Comparison of ENCODE assay signal across 23 cellular contexts in genomic region chr2:237520290-237520689, GRCh38. TPM values are rescaled to one million over a fixed set of nuclear protein-coding genes. Genes with fewer than 3 reads are reported as not detected.
A peak's percentile ranks its signal among the peaks of the same experiment; 100 is the strongest.
DNase-seq lines count a peak whose midpoint lies in the region; ATAC-seq, FAIRE-seq and TF ChIP-seq lines count a peak whose summit lies in the region.
"Had no signal": no experiment of that assay in that cellular context is flagged by ENCODE, and none has a peak within 500 bp of the region (broad histone marks: within the 10 kb centered on the region; RNA-seq: fewer than 3 reads in every experiment).

No MANE protein-coding gene starts in this region.

- FAIRE-seq in HepG2 (lab: Jason Lieb, UNC): no peak
- FAIRE-seq: D721Med, G401.6, GM12891, GM19239, H1 had no signal

- no peak for ATAC-seq in HepG2
- peak; percentile 4 for ATAC-seq in left colon
- peak; percentile 10 for ATAC-seq in stimulated activated memory B cell treated with anti-CD40 and anti-IgM and Interleukin-4, amounts not matched to agents 10 μg/mL and 1 μg/mL and 100 μg/mL, for 72 hours
- ATAC-seq in activated T-helper 17 cell treated with anti-CD3 and anti-CD28 coated beads, Interleukin-2, amount 50 U/mL, for 72 hours (replicated peaks): no peak

- H3K4me1 ChIP-seq in liver (ENCODE audit: control insufficient read depth in 4 of 4, insufficient read depth in 4 of 4, low read length in 3 of 4): peaks cover 6 to 29% (median 21%) of the 10 kb centered on the region in 4 donors
- peaks cover 9% of the 10 kb centered on the region for H3K4me1 ChIP-seq in HepG2 (ENCODE audit: insufficient read depth, low read length)
- H3K4me1 ChIP-seq in osteoblast (ENCODE audit: insufficient read depth, low read length): no peaks in the 10 kb centered on the region
- no peaks in the 10 kb centered on the region for H3K4me1 ChIP-seq in A673 (ENCODE audit: insufficient read depth, low read length, poor library complexity, severe bottlenecking)
- H3K4me1 ChIP-seq: BE2C, Caco-2 had no signal

- H3K9me3 Mint-ChIP-seq in stimulated activated memory B cell treated with anti-CD40 and anti-IgM and Interleukin-4, amounts not matched to agents 10 μg/mL and 1 μg/mL and 100 μg/mL, for 72 hours: peaks cover 14% of the 10 kb centered on the region
- H3K9me3 Mint-ChIP-seq in activated T-helper 17 cell treated with anti-CD3 and anti-CD28 coated beads, Interleukin-2, amount 50 U/mL, for 72 hours: no peaks in the 10 kb centered on the region
- H3K9me3 Mint-ChIP-seq: CD4-positive, alpha-beta T cell had no signal

- H3K4me3 ChIP-seq in liver (ENCODE audit: low read depth in 1 of 3, low read length in 3 of 3) (no peak overlapping the region), HepG2 (replicated peaks in 1 of 3; ENCODE audit: insufficient read depth in 1 of 3, low read depth in 2 of 3, low read length in 3 of 3) (no peak overlapping the region), osteoblast (ENCODE audit: insufficient read depth, low read length) (no peak overlapping the region), A673 (ENCODE audit: low read depth, low read length, poor library complexity, severe bottlenecking) (no peak overlapping the region)

- H4K20me1 ChIP-seq in HepG2 (ENCODE audit: insufficient read depth, low read length) (no peaks in the 10 kb centered on the region), osteoblast (ENCODE audit: insufficient read depth, low read length) (peaks cover 3% of the 10 kb centered on the region)

- peaks cover 1% of the 10 kb centered on the region for H3K4me1 Mint-ChIP-seq in stimulated activated memory B cell treated with anti-CD40 and anti-IgM and Interleukin-4, amounts not matched to agents 10 μg/mL and 1 μg/mL and 100 μg/mL, for 72 hours
- no peaks in the 10 kb centered on the region for H3K4me1 Mint-ChIP-seq in activated T-helper 17 cell treated with anti-CD3 and anti-CD28 coated beads, Interleukin-2, amount 50 U/mL, for 72 hours
- H3K4me1 Mint-ChIP-seq: H9 had no signal

- no peak overlapping the region for H3K4me2 ChIP-seq in HepG2 (ENCODE audit: low read depth, low read length)
- H3K4me2 ChIP-seq in osteoblast (ENCODE audit: insufficient read depth, low read length): no peak overlapping the region

- H3K36me3 ChIP-seq in liver (ENCODE audit: control insufficient read depth in 4 of 4, insufficient read depth in 3 of 4, low read depth in 1 of 4, low read length in 3 of 4): no peaks in the 10 kb centered on the region
- no peaks in the 10 kb centered on the region for H3K36me3 ChIP-seq in HepG2 (replicated peaks in 1 of 2; ENCODE audit: control insufficient read depth in 1 of 2, insufficient read depth in 2 of 2, low read length in 2 of 2)
- peaks cover 28% of the 10 kb centered on the region for H3K36me3 ChIP-seq in osteoblast (ENCODE audit: insufficient read depth, low read length)
- no peaks in the 10 kb centered on the region for H3K36me3 ChIP-seq in A673 (ENCODE audit: insufficient read depth, low read length, poor library complexity, severe bottlenecking)
- H3K36me3 ChIP-seq: BE2C had no signal

- no peak for TF ChIP-seq CTCF in liver (IDR thresholded peaks at IDR 0.05; ENCODE audit: low read depth, low read length, missing input control)
- no peak for TF ChIP-seq CTCF in HepG2 (CRISPR knock-in tag; IDR thresholded peaks at IDR 0.05)
- TF ChIP-seq CTCF in osteoblast (IDR thresholded peaks at IDR 0.05; ENCODE audit: extremely low read depth, low read depth, low read length): no peak
- no peak for TF ChIP-seq CTCF in A673 (conservative IDR thresholded peaks at IDR 0.05; ENCODE audit: low read depth, low read length)

- H3K27ac Mint-ChIP-seq in stimulated activated memory B cell treated with anti-CD40 and anti-IgM and Interleukin-4, amounts not matched to agents 10 μg/mL and 1 μg/mL and 100 μg/mL, for 72 hours: no peak overlapping the region
- H3K27ac Mint-ChIP-seq in activated T-helper 17 cell treated with anti-CD3 and anti-CD28 coated beads, Interleukin-2, amount 50 U/mL, for 72 hours: no peak overlapping the region
- H3K27ac Mint-ChIP-seq: CD4-positive, alpha-beta T cell; H9 had no signal

- H3K9me3 ChIP-seq in liver (ENCODE audit: control insufficient read depth in 4 of 4, low read length in 3 of 4): no peaks in the 10 kb centered on the region
- H3K9me3 ChIP-seq in HepG2 (ENCODE audit: low read length): no peaks in the 10 kb centered on the region
- no peaks in the 10 kb centered on the region for H3K9me3 ChIP-seq in osteoblast (ENCODE audit: low read depth, low read length)
- H3K9me3 ChIP-seq in A673 (ENCODE audit: low read depth, low read length, poor library complexity, severe bottlenecking): no peaks in the 10 kb centered on the region
- H3K9me3 ChIP-seq: BE2C, Caco-2 had no signal

- H3K27me3 ChIP-seq in liver (ENCODE audit: control insufficient read depth in 4 of 4, insufficient read depth in 4 of 4, low read length in 3 of 4) (no peaks in the 10 kb centered on the region), HepG2 (ENCODE audit: control insufficient read depth in 1 of 2, insufficient read depth in 2 of 2, low read length in 2 of 2) (peaks cover 0 to 17% of the 10 kb centered on the region in 2 experiments; a peak in 4 of 5 replicates), osteoblast (ENCODE audit: insufficient read depth, low read length) (no peaks in the 10 kb centered on the region), A673 (replicated peaks; ENCODE audit: insufficient read depth, low read depth, low read length, poor library complexity) (no peaks in the 10 kb centered on the region)
- H3K27me3 ChIP-seq: BE2C had no signal

- H3K4me3 Mint-ChIP-seq in stimulated activated memory B cell treated with anti-CD40 and anti-IgM and Interleukin-4, amounts not matched to agents 10 μg/mL and 1 μg/mL and 100 μg/mL, for 72 hours: no peak overlapping the region
- no peak overlapping the region for H3K4me3 Mint-ChIP-seq in activated T-helper 17 cell treated with anti-CD3 and anti-CD28 coated beads, Interleukin-2, amount 50 U/mL, for 72 hours
- H3K4me3 Mint-ChIP-seq: CD4-positive, alpha-beta T cell; H9 had no signal

- TF ChIP-seq RAD21 in liver (IDR thresholded peaks at IDR 0.05) (no peak), HepG2 (CRISPR knock-in tag; IDR thresholded peaks at IDR 0.05) (no peak)

- H3K79me2 ChIP-seq in HepG2 (ENCODE audit: insufficient read depth, low read length) (no peaks in the 10 kb centered on the region), osteoblast (ENCODE audit: insufficient read depth, low read length) (peaks cover 45% of the 10 kb centered on the region)

- peak overlapping the region; percentile 69 to 83 for H3K27ac ChIP-seq in liver (ENCODE audit: low read depth in 1 of 2, low read length in 2 of 2)
- H3K27ac ChIP-seq in HepG2 (ENCODE audit: extremely low read length, insufficient read depth, low read length): no peak overlapping the region
- no peak overlapping the region for H3K27ac ChIP-seq in osteoblast (ENCODE audit: low read depth, low read length)
- no peak overlapping the region for H3K27ac ChIP-seq in A673 (ENCODE audit: low read depth, low read length, poor library complexity, severe bottlenecking)
- H3K27ac ChIP-seq: C4-2B, HL-60 had no signal

- H2AFZ ChIP-seq in HepG2 (ENCODE audit: low read length) (no peak overlapping the region), osteoblast (ENCODE audit: low read length) (no peak overlapping the region)

- CTCF ChIA-PET in HepG2 (lab: Yijun Ruan, JAX; ENCODE audit: low intra/inter-chr PET ratio, low total read pairs): no interaction called here
- CTCF ChIA-PET in A673 (lab: Charles Lee): interaction anchor here (0.6 kb wide), 1 partner anchor 951 kb away, joined by 4 read pairs; the partner anchor contains the start of gene ACKR3

- 60% methylated on average over 6 of the region's 6 CpGs for WGBS in liver
- 39% methylated on average over 6 of the region's 6 CpGs for WGBS in HepG2 (ENCODE audit: low lambda C conversion rate)

- TF ChIP-seq EP300 in HepG2 (IDR thresholded peaks at IDR 0.05; ENCODE audit: low read depth in 2 of 2, low read length in 2 of 2) (no peak), HepG2 (CRISPR knock-in tag; IDR thresholded peaks at IDR 0.05; ENCODE audit: borderline replicate concordance) (no peak)

- H3K27me3 Mint-ChIP-seq in stimulated activated memory B cell treated with anti-CD40 and anti-IgM and Interleukin-4, amounts not matched to agents 10 μg/mL and 1 μg/mL and 100 μg/mL, for 72 hours: no peaks in the 10 kb centered on the region
- H3K27me3 Mint-ChIP-seq in activated T-helper 17 cell treated with anti-CD3 and anti-CD28 coated beads, Interleukin-2, amount 50 U/mL, for 72 hours: no peaks in the 10 kb centered on the region
- H3K27me3 Mint-ChIP-seq: CD4-positive, alpha-beta T cell had no signal

- BruUV-seq in HepG2 (replicated peaks; lab: Mats Ljungman, UMichigan) (no TSS peak), A673 (replicated peaks; lab: Mats Ljungman, UMichigan) (no TSS peak)

- H3K36me3 Mint-ChIP-seq in stimulated activated memory B cell treated with anti-CD40 and anti-IgM and Interleukin-4, amounts not matched to agents 10 μg/mL and 1 μg/mL and 100 μg/mL, for 72 hours: no peaks in the 10 kb centered on the region
- no peaks in the 10 kb centered on the region for H3K36me3 Mint-ChIP-seq in activated T-helper 17 cell treated with anti-CD3 and anti-CD28 coated beads, Interleukin-2, amount 50 U/mL, for 72 hours (ENCODE audit: low read depth)

- in situ Hi-C loops in HepG2 (cut with HindIII; ENCODE audit: extremely low pct_ligation_motif_present, low pct_unique_long_range_greater_than_20kb): no loop called here

- H3K9ac ChIP-seq in liver (ENCODE audit: low read depth in 1 of 2, low read length in 2 of 2) (no peak overlapping the region), HepG2 (ENCODE audit: insufficient read depth, low read depth, low read length) (no peak overlapping the region)

- intact Hi-C loops in HepG2 (cut with micrococcal nuclease; ENCODE audit: unreplicated experiment) (no loop called here), left colon (cut with DNase I, micrococcal nuclease) (no loop called here), A673 (cut with micrococcal nuclease; ENCODE audit: unreplicated experiment) (no loop called here)

- no peak for TF ChIP-seq POLR2A in HepG2 (IDR thresholded peaks at IDR 0.05; ENCODE audit: insufficient read depth in 1 of 2, low read depth in 2 of 2, low read length in 2 of 2)

- POLR2A ChIA-PET in HepG2 (lab: Yijun Ruan, JAX) (no interaction called here), A673 (lab: Charles Lee; ENCODE audit: low non-redundant PET) (no interaction called here)

- DNase-seq in HepG2 (ENCODE audit: low spot score): no peak
- DNase-seq in left colon: no peak
- peak; percentile 26 for DNase-seq in osteoblast (ENCODE audit: insufficient read length, low spot score, missing footprints)
- no peak for DNase-seq in A673 (ENCODE audit: low spot score)
- no peak for DNase-seq in ecto neural progenitor cell (ENCODE audit: low spot score)
- DNase-seq: 8988T; ACHN; BE2C; Caco-2; CD4-positive, alpha-beta T cell; H9; IMR-90 had no signal

RNA-seq across cellular contexts. Expression of gene MLPH, which starts 33.2 kb away (rescaled TPM):
- total RNA-seq in liver (10 to 100 TPM in 1 of 2 donors, 1 to 10 TPM in 1; 1.6 to 22.6 TPM), HepG2 (2016; rRNA removed; fragmentation: Illumina TruSeq; extraction: Trizol) (not detected in 2 replicates), left colon (100 to 1,000 TPM; 117 to 139 TPM), osteoblast (25.7 and 32.1 TPM in 2 replicates), A673 (2021) (0.26 TPM in 1 of 2 replicates, not detected in the other)
- polyA plus RNA-seq in liver (10 to 100 TPM; 22.1 to 25.9 TPM), HepG2 (2011; rRNA removed) (0.12 and 0.27 TPM in 2 replicates)
- not detected in 2 replicates for total RNA-seq in HepG2 (2016; cell fraction: cytosol; rRNA removed; fragmentation: Illumina TruSeq; extraction: Trizol; ENCODE audit: low read depth)
- not detected in 2 replicates for total RNA-seq in HepG2 (2016; cell fraction: insoluble cytoplasmic fraction; rRNA removed; fragmentation: Illumina TruSeq; extraction: Trizol)
- not detected in 2 replicates for total RNA-seq in HepG2 (2016; cell fraction: membrane; rRNA removed; fragmentation: Illumina TruSeq; extraction: Trizol)
- total RNA-seq in HepG2 (2016; cell fraction: nucleus; rRNA removed; fragmentation: Illumina TruSeq; extraction: Trizol): not detected in 2 replicates
- polyA plus RNA-seq in HepG2 (2011; cell fraction: cytosol; rRNA removed): 0.10 TPM in 1 of 2 replicates, not detected in the other
- 0.88 and 1.00 TPM in 2 replicates for polyA plus RNA-seq in HepG2 (2011; cell fraction: nucleus; rRNA removed)
- polyA plus RNA-seq in HepG2 (2012): 0.17 and 0.28 TPM in 2 replicates
- polyA plus RNA-seq in HepG2 (2016; cell fraction: cytosol; fragmentation: Illumina TruSeq; extraction: Trizol; ENCODE audit: low read depth): not detected in 2 replicates
- not detected in 2 replicates for polyA plus RNA-seq in HepG2 (2016; cell fraction: insoluble cytoplasmic fraction; fragmentation: Illumina TruSeq; extraction: Trizol; ENCODE audit: low read depth)
- not detected in 2 replicates for polyA plus RNA-seq in HepG2 (2016; cell fraction: membrane; fragmentation: Illumina TruSeq; extraction: Trizol; ENCODE audit: low read depth)
- not detected in 2 replicates for polyA plus RNA-seq in HepG2 (2016; cell fraction: nucleus; fragmentation: Illumina TruSeq; extraction: Trizol; ENCODE audit: insufficient read depth, low read depth)
- polyA minus RNA-seq in HepG2 (2011; rRNA and poly(A)+ RNA removed; ENCODE audit: low replicate concordance): 1.0 TPM in 1 of 2 replicates, not detected in the other
- polyA minus RNA-seq in HepG2 (2011; cell fraction: cytosol; rRNA and poly(A)+ RNA removed): not detected in 2 replicates
- not detected in 2 replicates for polyA minus RNA-seq in HepG2 (2011; cell fraction: nucleus; rRNA and poly(A)+ RNA removed)
- not detected for total RNA-seq in activated T-helper 17 cell treated with anti-CD3 and anti-CD28 coated beads, Interleukin-2, amount 50 U/mL, for 72 hours
- total RNA-seq: Caco-2, HT1080 had no signal

RNA-seq across cellular contexts. Expression of gene PRLH, which starts 46.1 kb away (rescaled TPM):
- total RNA-seq in liver (not detected), HepG2 (2016; rRNA removed; fragmentation: Illumina TruSeq; extraction: Trizol) (not detected in 2 replicates), left colon (not detected), osteoblast (not detected in 2 replicates), A673 (2021) (not detected in 2 replicates)
- polyA plus RNA-seq in liver (not detected), HepG2 (2011; rRNA removed) (not detected in 2 replicates)
- total RNA-seq in HepG2 (2016; cell fraction: cytosol; rRNA removed; fragmentation: Illumina TruSeq; extraction: Trizol; ENCODE audit: low read depth): not detected in 2 replicates
- total RNA-seq in HepG2 (2016; cell fraction: insoluble cytoplasmic fraction; rRNA removed; fragmentation: Illumina TruSeq; extraction: Trizol): not detected in 2 replicates
- not detected in 2 replicates for total RNA-seq in HepG2 (2016; cell fraction: membrane; rRNA removed; fragmentation: Illumina TruSeq; extraction: Trizol)
- total RNA-seq in HepG2 (2016; cell fraction: nucleus; rRNA removed; fragmentation: Illumina TruSeq; extraction: Trizol): not detected in 2 replicates
- polyA plus RNA-seq in HepG2 (2011; cell fraction: cytosol; rRNA removed): not detected in 2 replicates
- polyA plus RNA-seq in HepG2 (2011; cell fraction: nucleus; rRNA removed): not detected in 2 replicates
- not detected in 2 replicates for polyA plus RNA-seq in HepG2 (2012)
- not detected in 2 replicates for polyA plus RNA-seq in HepG2 (2016; cell fraction: cytosol; fragmentation: Illumina TruSeq; extraction: Trizol; ENCODE audit: low read depth)
- not detected in 2 replicates for polyA plus RNA-seq in HepG2 (2016; cell fraction: insoluble cytoplasmic fraction; fragmentation: Illumina TruSeq; extraction: Trizol; ENCODE audit: low read depth)
- not detected in 2 replicates for polyA plus RNA-seq in HepG2 (2016; cell fraction: membrane; fragmentation: Illumina TruSeq; extraction: Trizol; ENCODE audit: low read depth)
- not detected in 2 replicates for polyA plus RNA-seq in HepG2 (2016; cell fraction: nucleus; fragmentation: Illumina TruSeq; extraction: Trizol; ENCODE audit: insufficient read depth, low read depth)
- polyA minus RNA-seq in HepG2 (2011; rRNA and poly(A)+ RNA removed; ENCODE audit: low replicate concordance): not detected in 2 replicates
- polyA minus RNA-seq in HepG2 (2011; cell fraction: cytosol; rRNA and poly(A)+ RNA removed): not detected in 2 replicates
- polyA minus RNA-seq in HepG2 (2011; cell fraction: nucleus; rRNA and poly(A)+ RNA removed): not detected in 2 replicates
- not detected for total RNA-seq in activated T-helper 17 cell treated with anti-CD3 and anti-CD28 coated beads, Interleukin-2, amount 50 U/mL, for 72 hours
- total RNA-seq: Caco-2; CD4-positive, alpha-beta T cell; H1; H9; HT1080; IMR-90 had no signal
- polyA plus RNA-seq: H1, IMR-90 had no signal

Comparison
In these comparisons a context has a peak if more than half of its experiments do, and no peak if none do; other contexts are left out.
1. H3K27ac ChIP-seq: peak in liver (2 of 2); none in HepG2 (single experiment), osteoblast (single experiment) and A673 (single experiment).
2. ATAC-seq: peak in left colon (single experiment) and stimulated activated memory B cell treated with anti-CD40 and anti-IgM and Interleukin-4, amounts not matched to agents 10 μg/mL and 1 μg/mL and 100 μg/mL, for 72 hours (single experiment); none in HepG2 (single experiment) and activated T-helper 17 cell treated with anti-CD3 and anti-CD28 coated beads, Interleukin-2, amount 50 U/mL, for 72 hours (single experiment).